1 cellular context compared by ENCODE assay signal in the genomic region with DNA sequence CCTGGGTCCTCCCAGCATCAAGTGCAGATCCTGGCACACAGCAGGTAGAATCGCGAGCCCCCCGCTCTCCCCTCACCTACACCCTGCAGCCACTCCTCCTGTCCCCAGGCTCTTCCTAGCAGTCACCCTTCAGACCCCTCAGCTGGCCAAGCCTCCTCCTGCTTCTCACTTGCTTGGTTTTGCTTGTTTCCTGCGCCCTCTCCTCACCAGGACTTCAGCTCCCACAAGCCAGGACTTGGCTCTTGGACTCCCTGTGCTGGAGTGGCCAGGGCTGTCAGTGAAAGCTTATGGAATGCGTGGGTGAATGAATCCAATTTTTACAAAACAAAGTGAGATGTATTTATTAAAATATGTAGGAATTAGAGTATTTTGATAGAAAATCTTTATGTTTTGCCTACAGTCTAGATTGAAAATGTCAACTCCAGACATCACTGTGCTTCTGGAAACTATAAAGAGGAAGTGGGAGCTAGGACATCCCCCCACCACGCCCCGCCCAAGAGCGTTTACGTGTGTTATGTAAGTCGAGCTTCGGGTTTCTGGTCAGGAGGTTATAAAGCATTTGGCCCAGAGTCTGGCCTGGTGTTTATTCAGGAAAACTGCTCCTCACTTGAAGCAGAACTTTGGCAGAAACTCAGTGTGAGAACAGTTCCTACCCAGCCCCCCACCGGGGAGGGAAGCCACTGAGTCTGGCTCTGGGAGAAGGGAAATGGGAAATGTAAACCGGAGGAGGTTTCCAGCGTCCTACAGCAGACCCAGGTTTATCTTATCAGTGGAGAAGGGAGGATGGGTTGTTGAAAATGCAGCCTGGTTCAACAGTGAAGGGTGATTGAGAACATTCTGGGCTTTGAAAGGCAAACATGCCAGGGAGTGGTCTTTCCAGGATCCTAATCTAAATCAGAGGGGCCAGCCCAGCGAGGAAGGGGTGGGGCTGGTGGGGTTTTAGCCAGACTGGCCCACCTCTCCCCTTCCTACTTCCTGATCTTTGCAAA.
TF ChIP-seq lines count a peak whose summit lies in the region.

No MANE protein-coding gene starts in this region.

TF ChIP-seq in GM12878, 131 proteins besides CTCF, POLR2A, EP300 and RAD21 (continued from another document and continues in another):
- TF ChIP-seq, protein P1, sequence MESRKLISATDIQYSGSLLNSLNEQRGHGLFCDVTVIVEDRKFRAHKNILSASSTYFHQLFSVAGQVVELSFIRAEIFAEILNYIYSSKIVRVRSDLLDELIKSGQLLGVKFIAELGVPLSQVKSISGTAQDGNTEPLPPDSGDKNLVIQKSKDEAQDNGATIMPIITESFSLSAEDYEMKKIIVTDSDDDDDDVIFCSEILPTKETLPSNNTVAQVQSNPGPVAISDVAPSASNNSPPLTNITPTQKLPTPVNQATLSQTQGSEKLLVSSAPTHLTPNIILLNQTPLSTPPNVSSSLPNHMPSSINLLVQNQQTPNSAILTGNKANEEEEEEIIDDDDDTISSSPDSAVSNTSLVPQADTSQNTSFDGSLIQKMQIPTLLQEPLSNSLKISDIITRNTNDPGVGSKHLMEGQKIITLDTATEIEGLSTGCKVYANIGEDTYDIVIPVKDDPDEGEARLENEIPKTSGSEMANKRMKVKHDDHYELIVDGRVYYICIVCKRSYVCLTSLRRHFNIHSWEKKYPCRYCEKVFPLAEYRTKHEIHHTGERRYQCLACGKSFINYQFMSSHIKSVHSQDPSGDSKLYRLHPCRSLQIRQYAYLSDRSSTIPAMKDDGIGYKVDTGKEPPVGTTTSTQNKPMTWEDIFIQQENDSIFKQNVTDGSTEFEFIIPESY (IDR thresholded peaks at IDR 0.05), result no peak
- TF ChIP-seq GATAD2B (conservative IDR thresholded peaks at IDR 0.05; ENCODE audit: low read depth), result 0 out of 2 replicates have a peak, but pooled peaks have one; percentile 15
- TF ChIP-seq, protein P2, sequence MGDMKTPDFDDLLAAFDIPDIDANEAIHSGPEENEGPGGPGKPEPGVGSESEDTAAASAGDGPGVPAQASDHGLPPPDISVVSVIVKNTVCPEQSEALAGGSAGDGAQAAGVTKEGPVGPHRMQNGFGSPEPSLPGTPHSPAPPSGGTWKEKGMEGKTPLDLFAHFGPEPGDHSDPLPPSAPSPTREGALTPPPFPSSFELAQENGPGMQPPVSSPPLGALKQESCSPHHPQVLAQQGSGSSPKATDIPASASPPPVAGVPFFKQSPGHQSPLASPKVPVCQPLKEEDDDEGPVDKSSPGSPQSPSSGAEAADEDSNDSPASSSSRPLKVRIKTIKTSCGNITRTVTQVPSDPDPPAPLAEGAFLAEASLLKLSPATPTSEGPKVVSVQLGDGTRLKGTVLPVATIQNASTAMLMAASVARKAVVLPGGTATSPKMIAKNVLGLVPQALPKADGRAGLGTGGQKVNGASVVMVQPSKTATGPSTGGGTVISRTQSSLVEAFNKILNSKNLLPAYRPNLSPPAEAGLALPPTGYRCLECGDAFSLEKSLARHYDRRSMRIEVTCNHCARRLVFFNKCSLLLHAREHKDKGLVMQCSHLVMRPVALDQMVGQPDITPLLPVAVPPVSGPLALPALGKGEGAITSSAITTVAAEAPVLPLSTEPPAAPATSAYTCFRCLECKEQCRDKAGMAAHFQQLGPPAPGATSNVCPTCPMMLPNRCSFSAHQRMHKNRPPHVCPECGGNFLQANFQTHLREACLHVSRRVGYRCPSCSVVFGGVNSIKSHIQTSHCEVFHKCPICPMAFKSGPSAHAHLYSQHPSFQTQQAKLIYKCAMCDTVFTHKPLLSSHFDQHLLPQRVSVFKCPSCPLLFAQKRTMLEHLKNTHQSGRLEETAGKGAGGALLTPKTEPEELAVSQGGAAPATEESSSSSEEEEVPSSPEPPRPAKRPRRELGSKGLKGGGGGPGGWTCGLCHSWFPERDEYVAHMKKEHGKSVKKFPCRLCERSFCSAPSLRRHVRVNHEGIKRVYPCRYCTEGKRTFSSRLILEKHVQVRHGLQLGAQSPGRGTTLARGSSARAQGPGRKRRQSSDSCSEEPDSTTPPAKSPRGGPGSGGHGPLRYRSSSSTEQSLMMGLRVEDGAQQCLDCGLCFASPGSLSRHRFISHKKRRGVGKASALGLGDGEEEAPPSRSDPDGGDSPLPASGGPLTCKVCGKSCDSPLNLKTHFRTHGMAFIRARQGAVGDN (IDR thresholded peaks at IDR 0.05), result peak; percentile 98
- no peak for TF ChIP-seq NFYA (IDR thresholded peaks at IDR 0.05; ENCODE audit: borderline replicate concordance, low read depth, low read length)
- TF ChIP-seq MEF2A (IDR thresholded peaks at IDR 0.05; ENCODE audit: insufficient read depth, low read depth, low read length), result 0 out of 2 replicates have a peak, but pooled peaks have one; percentile 15
- TF ChIP-seq ZNF274 (IDR thresholded peaks at IDR 0.05; ENCODE audit: insufficient read depth, insufficient read length), result no peak
- TF ChIP-seq ASH2L (IDR thresholded peaks at IDR 0.05; ENCODE audit: borderline replicate concordance, low read depth), result no peak
- no peak for TF ChIP-seq TCF7 (IDR thresholded peaks at IDR 0.05; ENCODE audit: borderline replicate concordance)
- peak; percentile 26; the same call in 1 of the 2 replicates for TF ChIP-seq TBL1XR1 (IDR thresholded peaks at IDR 0.05; ENCODE audit: low read depth, low read length)
- no peak for TF ChIP-seq KAT2A (conservative IDR thresholded peaks at IDR 0.05; ENCODE audit: control insufficient read depth, low read depth, low read length)
- TF ChIP-seq, protein P3, sequence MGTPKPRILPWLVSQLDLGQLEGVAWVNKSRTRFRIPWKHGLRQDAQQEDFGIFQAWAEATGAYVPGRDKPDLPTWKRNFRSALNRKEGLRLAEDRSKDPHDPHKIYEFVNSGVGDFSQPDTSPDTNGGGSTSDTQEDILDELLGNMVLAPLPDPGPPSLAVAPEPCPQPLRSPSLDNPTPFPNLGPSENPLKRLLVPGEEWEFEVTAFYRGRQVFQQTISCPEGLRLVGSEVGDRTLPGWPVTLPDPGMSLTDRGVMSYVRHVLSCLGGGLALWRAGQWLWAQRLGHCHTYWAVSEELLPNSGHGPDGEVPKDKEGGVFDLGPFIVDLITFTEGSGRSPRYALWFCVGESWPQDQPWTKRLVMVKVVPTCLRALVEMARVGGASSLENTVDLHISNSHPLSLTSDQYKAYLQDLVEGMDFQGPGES (IDR thresholded peaks at IDR 0.05), result no peak
- 0 out of 4 replicates have a peak, but pooled peaks of 1 of the 2 experiments have one; percentile 27 for TF ChIP-seq SRF (IDR thresholded peaks at IDR 0.05; ENCODE audit: low read depth in 2 of 2, low read length in 2 of 2)
- TF ChIP-seq NRF1 (conservative IDR thresholded peaks at IDR 0.05; ENCODE audit: low read depth, low read length), result no peak
- TF ChIP-seq STAT3 (IDR thresholded peaks at IDR 0.05; ENCODE audit: low read depth, low read length), result no peak
- 0 out of 3 replicates have a peak, but pooled peaks have one; percentile 31 for TF ChIP-seq POU2F2 (IDR thresholded peaks at IDR 0.05; ENCODE audit: borderline replicate concordance, low read depth, low read length)
- peak; percentile 66; the same call in 1 of the 2 replicates for TF ChIP-seq BCL11A (IDR thresholded peaks at IDR 0.05; ENCODE audit: low read depth, low read length)
- TF ChIP-seq NR2F1 (conservative IDR thresholded peaks at IDR 0.05), result peak; percentile 58
- TF ChIP-seq, protein P4, sequence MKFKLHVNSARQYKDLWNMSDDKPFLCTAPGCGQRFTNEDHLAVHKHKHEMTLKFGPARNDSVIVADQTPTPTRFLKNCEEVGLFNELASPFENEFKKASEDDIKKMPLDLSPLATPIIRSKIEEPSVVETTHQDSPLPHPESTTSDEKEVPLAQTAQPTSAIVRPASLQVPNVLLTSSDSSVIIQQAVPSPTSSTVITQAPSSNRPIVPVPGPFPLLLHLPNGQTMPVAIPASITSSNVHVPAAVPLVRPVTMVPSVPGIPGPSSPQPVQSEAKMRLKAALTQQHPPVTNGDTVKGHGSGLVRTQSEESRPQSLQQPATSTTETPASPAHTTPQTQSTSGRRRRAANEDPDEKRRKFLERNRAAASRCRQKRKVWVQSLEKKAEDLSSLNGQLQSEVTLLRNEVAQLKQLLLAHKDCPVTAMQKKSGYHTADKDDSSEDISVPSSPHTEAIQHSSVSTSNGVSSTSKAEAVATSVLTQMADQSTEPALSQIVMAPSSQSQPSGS (IDR thresholded peaks at IDR 0.05; ENCODE audit: low read length), result no peak
- TF ChIP-seq, protein P5, sequence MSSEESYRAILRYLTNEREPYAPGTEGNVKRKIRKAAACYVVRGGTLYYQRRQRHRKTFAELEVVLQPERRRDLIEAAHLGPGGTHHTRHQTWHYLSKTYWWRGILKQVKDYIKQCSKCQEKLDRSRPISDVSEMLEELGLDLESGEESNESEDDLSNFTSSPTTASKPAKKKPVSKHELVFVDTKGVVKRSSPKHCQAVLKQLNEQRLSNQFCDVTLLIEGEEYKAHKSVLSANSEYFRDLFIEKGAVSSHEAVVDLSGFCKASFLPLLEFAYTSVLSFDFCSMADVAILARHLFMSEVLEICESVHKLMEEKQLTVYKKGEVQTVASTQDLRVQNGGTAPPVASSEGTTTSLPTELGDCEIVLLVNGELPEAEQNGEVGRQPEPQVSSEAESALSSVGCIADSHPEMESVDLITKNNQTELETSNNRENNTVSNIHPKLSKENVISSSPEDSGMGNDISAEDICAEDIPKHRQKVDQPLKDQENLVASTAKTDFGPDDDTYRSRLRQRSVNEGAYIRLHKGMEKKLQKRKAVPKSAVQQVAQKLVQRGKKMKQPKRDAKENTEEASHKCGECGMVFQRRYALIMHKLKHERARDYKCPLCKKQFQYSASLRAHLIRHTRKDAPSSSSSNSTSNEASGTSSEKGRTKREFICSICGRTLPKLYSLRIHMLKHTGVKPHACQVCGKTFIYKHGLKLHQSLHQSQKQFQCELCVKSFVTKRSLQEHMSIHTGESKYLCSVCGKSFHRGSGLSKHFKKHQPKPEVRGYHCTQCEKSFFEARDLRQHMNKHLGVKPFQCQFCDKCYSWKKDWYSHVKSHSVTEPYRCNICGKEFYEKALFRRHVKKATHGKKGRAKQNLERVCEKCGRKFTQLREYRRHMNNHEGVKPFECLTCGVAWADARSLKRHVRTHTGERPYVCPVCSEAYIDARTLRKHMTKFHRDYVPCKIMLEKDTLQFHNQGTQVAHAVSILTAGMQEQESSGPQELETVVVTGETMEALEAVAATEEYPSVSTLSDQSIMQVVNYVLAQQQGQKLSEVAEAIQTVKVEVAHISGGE (CRISPR knock-in tag; IDR thresholded peaks at IDR 0.05), result no peak
- TF ChIP-seq CHD1 (IDR thresholded peaks at IDR 0.05; ENCODE audit: low read depth, low read length), result no peak
- TF ChIP-seq, protein P6, sequence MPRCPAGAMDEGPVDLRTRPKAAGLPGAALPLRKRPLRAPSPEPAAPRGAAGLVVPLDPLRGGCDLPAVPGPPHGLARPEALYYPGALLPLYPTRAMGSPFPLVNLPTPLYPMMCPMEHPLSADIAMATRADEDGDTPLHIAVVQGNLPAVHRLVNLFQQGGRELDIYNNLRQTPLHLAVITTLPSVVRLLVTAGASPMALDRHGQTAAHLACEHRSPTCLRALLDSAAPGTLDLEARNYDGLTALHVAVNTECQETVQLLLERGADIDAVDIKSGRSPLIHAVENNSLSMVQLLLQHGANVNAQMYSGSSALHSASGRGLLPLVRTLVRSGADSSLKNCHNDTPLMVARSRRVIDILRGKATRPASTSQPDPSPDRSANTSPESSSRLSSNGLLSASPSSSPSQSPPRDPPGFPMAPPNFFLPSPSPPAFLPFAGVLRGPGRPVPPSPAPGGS (IDR thresholded peaks at IDR 0.05; ENCODE audit: borderline replicate concordance, insufficient read depth, low read depth, low read length, poor library complexity, severe bottlenecking), result no peak
- no peak for TF ChIP-seq MYC (IDR thresholded peaks at IDR 0.05; ENCODE audit: insufficient read depth, insufficient read length, insufficient replicate concordance, low read length, severe bottlenecking)
- no peak for TF ChIP-seq HDAC6 (IDR thresholded peaks at IDR 0.05; ENCODE audit: unreplicated experiment)
- peak; percentile 66 for TF ChIP-seq CREM (IDR thresholded peaks at IDR 0.05; ENCODE audit: low read depth)
- no peak for TF ChIP-seq TCF12 (IDR thresholded peaks at IDR 0.05; ENCODE audit: low read depth, low read length)
- no peak for TF ChIP-seq KLF5 (IDR thresholded peaks at IDR 0.05; ENCODE audit: partially characterized antibody)
- TF ChIP-seq SPI1 (IDR thresholded peaks at IDR 0.05; ENCODE audit: borderline replicate concordance, insufficient read depth, low read depth, low read length), result peak; percentile 99
- TF ChIP-seq CBX3 (IDR thresholded peaks at IDR 0.05; ENCODE audit: borderline replicate concordance, low read depth), result no peak
- TF ChIP-seq CHD4 (IDR thresholded peaks at IDR 0.05), result no peak
- TF ChIP-seq DPF2 (IDR thresholded peaks at IDR 0.05), result 0 out of 2 replicates have a peak, but pooled peaks have one; percentile 69
- no peak for TF ChIP-seq ZNF384 (IDR thresholded peaks at IDR 0.05; ENCODE audit: borderline replicate concordance, low read depth, low read length)
- no peak for TF ChIP-seq NFXL1 (IDR thresholded peaks at IDR 0.05; ENCODE audit: borderline replicate concordance)
- TF ChIP-seq CBFB (IDR thresholded peaks at IDR 0.05; ENCODE audit: low read depth), result peak; percentile 51; the same call in 1 of the 2 replicates
- no peak for TF ChIP-seq KDM1A (IDR thresholded peaks at IDR 0.05; ENCODE audit: borderline replicate concordance)
- peak; percentile 40; the same call in 1 of the 2 replicates for TF ChIP-seq PAX5 (IDR thresholded peaks at IDR 0.05; ENCODE audit: borderline replicate concordance, low read depth, low read length)
- no peak for TF ChIP-seq JUNB (IDR thresholded peaks at IDR 0.05)
- TF ChIP-seq ZNF207 (IDR thresholded peaks at IDR 0.05; ENCODE audit: borderline replicate concordance), result 0 out of 2 replicates have a peak, but pooled peaks have one; percentile 27
- TF ChIP-seq, protein P7, sequence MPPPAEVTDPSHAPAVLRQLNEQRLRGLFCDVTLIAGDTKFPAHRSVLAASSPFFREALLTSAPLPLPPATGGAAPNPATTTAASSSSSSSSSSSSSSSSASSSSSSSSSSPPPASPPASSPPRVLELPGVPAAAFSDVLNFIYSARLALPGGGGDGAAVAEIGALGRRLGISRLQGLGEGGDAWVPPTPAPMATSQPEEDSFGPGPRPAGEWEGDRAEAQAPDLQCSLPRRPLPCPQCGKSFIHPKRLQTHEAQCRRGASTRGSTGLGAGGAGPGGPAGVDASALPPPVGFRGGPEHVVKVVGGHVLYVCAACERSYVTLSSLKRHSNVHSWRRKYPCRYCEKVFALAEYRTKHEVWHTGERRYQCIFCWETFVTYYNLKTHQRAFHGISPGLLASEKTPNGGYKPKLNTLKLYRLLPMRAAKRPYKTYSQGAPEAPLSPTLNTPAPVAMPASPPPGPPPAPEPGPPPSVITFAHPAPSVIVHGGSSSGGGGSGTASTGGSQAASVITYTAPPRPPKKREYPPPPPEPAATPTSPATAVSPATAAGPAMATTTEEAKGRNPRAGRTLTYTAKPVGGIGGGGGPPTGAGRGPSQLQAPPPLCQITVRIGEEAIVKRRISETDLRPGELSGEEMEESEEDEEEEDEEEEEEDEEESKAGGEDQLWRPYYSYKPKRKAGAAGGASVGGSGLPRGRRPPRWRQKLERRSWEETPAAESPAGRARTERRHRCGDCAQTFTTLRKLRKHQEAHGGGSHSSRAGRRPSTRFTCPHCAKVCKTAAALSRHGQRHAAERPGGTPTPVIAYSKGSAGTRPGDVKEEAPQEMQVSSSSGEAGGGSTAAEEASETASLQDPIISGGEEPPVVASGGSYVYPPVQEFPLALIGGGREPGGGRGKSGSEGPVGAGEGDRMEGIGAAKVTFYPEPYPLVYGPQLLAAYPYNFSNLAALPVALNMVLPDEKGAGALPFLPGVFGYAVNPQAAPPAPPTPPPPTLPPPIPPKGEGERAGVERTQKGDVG (CRISPR knock-in tag; IDR thresholded peaks at IDR 0.05), result no peak
- no peak for TF ChIP-seq SUZ12 (IDR thresholded peaks at IDR 0.05; ENCODE audit: unreplicated experiment)
- TF ChIP-seq STAT1 (conservative IDR thresholded peaks at IDR 0.05), result no peak
- TF ChIP-seq SUPT20H (IDR thresholded peaks at IDR 0.05; ENCODE audit: borderline replicate concordance, control insufficient read depth, low read depth, low read length), result no peak
- no peak for TF ChIP-seq EED (IDR thresholded peaks at IDR 0.05; ENCODE audit: low read depth)
- TF ChIP-seq MXI1 (IDR thresholded peaks at IDR 0.05; ENCODE audit: low read depth, low read length), result peak; percentile 31; the same call in 1 of the 2 replicates
